Comparison of ENCODE assay signal across 12 cellular contexts in the genomic region with DNA sequence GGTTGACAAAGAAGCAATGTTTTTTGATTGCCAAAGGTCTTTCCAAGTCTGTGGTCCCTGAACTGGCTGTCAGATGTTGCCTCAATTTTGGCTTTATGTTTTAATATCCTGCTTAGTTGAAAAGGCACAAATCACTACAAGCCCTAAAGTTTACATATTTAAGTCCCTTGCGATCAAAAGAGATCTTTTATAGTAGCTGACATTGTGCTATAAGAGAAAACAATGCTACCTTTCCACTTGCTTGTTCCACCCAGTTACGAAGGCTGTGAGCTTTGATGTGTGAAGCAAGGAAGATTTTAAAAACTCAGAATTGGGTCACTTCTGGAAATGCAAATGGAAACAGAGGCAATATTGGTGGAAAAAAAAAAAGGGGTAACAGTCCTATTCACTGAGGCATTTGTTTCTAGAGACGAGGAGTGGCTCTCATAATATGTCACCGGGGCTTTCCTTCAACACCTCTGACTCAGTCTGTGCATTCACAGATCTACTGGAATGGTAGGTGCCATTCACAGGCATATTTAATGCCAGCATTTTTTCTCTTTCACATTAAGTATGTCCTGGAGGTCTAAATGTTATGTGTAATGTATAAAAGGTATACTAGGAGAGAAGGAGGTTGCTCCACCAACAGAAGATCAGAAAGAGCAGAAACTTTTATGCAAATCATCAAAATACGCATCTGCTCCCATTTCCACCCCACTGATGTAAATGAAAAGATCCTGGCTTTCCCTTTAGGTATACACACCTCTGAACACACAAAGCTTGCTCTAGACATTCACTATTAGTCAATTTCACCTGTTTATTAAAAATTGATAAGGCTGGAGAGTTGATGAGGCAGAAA.
A peak's percentile ranks its signal among the peaks of the same experiment; 100 is the strongest.
DNase-seq lines count a peak whose midpoint lies in the region; ATAC-seq and TF ChIP-seq lines count a peak whose summit lies in the region.
"Had no signal": no experiment of that assay in that cellular context is flagged by ENCODE, and none has a peak within 500 bp of the region (broad histone marks: within the 10 kb centered on the region; RNA-seq: fewer than 3 reads in every experiment).

No MANE protein-coding gene starts in this region.

- TF ChIP-seq CTCF in osteocyte (IDR thresholded peaks at IDR 0.05): no peak
- no peak for TF ChIP-seq CTCF in dorsolateral prefrontal cortex (IDR thresholded peaks at IDR 0.05 in 54 of 56, conservative IDR thresholded peaks at IDR 0.05 in 2 of 56; ENCODE audit: low read depth in 1 of 56, partially characterized antibody in 56 of 56)

- peak overlapping the region; percentile 31 to 50 for H3K4me3 Mint-ChIP-seq in stimulated activated naive CD8-positive, alpha-beta T cell treated with anti-CD3 and anti-CD28 coated beads, Interleukin-15, amount 100 ng/mL, for 72 hours
- no peak overlapping the region for H3K4me3 Mint-ChIP-seq in osteocyte (ENCODE audit: unreplicated experiment)

- no peak overlapping the region for H3K4me3 ChIP-seq in dorsolateral prefrontal cortex
- H3K4me3 ChIP-seq: GM23248 had no signal

- H3K27me3 Mint-ChIP-seq in stimulated activated naive CD8-positive, alpha-beta T cell treated with anti-CD3 and anti-CD28 coated beads, Interleukin-15, amount 100 ng/mL, for 72 hours: peaks cover 8% of the 10 kb centered on the region
- peaks cover 4% of the 10 kb centered on the region for H3K27me3 Mint-ChIP-seq in osteocyte (ENCODE audit: unreplicated experiment)

- no peaks in the 10 kb centered on the region for H3K9me3 Mint-ChIP-seq in stimulated activated naive CD8-positive, alpha-beta T cell treated with anti-CD3 and anti-CD28 coated beads, Interleukin-15, amount 100 ng/mL, for 72 hours
- no peaks in the 10 kb centered on the region for H3K9me3 Mint-ChIP-seq in osteocyte (ENCODE audit: unreplicated experiment)

- peak; percentile 15 for DNase-seq in activated naive CD4-positive, alpha-beta T cell treated with Interleukin-2 at 50 U/mL for 16 hours
- DNase-seq in activated naive CD4-positive, alpha-beta T cell (lab: John Stamatoyannopoulos, UW): no peak
- DNase-seq in SW480 (ENCODE audit: low spot score) (peak; percentile 19), osteocyte (ENCODE audit: extremely low spot score, unreplicated experiment) (no peak), NCI-H187 treated with DMSO at 0.1 percent for 48 hours (lab: John Stamatoyannopoulos, UW) (no peak), dorsolateral prefrontal cortex (no peak)
- DNase-seq in stimulated activated naive CD8-positive, alpha-beta T cell treated with anti-CD3 and anti-CD28 coated beads, Interleukin-15, amount 100 ng/mL, for 72 hours: peak in 1 of 2 donors; percentile 37
- DNase-seq: glutamatergic neuron, GM23248, SW 1271 had no signal

- H3K27ac ChIP-seq in dorsolateral prefrontal cortex: no peak overlapping the region
- H3K27ac ChIP-seq: GM23248, neutrophil had no signal

- peaks cover 0 to 6% (median 0%) of the 10 kb centered on the region in 45 donors for H3K27me3 ChIP-seq in dorsolateral prefrontal cortex
- H3K27me3 ChIP-seq: neutrophil had no signal

- peaks cover 16% of the 10 kb centered on the region for H3K4me1 Mint-ChIP-seq in stimulated activated naive CD8-positive, alpha-beta T cell treated with anti-CD3 and anti-CD28 coated beads, Interleukin-15, amount 100 ng/mL, for 72 hours
- peaks cover 16% of the 10 kb centered on the region for H3K4me1 Mint-ChIP-seq in osteocyte (ENCODE audit: unreplicated experiment)

- peak overlapping the region in 1 of 2 donors; percentile 3 for H3K27ac Mint-ChIP-seq in stimulated activated naive CD8-positive, alpha-beta T cell treated with anti-CD3 and anti-CD28 coated beads, Interleukin-15, amount 100 ng/mL, for 72 hours
- no peak overlapping the region for H3K27ac Mint-ChIP-seq in osteocyte (ENCODE audit: unreplicated experiment)

- intact Hi-C loops in dorsolateral prefrontal cortex (cut with DNase I): no loop called here

- H3K36me3 Mint-ChIP-seq in osteocyte (ENCODE audit: unreplicated experiment): no peaks in the 10 kb centered on the region

- ATAC-seq in HG02763 (IDR thresholded peaks at IDR 0.05; ENCODE audit: unreplicated experiment): peak; percentile 85
- ATAC-seq in stimulated activated naive CD8-positive, alpha-beta T cell treated with anti-CD3 and anti-CD28 coated beads, Interleukin-15, amount 100 ng/mL, for 72 hours: peak; percentile 100

Comparison
In these comparisons a context has a peak if more than half of its experiments do, and no peak if none do; other contexts are left out.
1. DNase-seq: peak in activated naive CD4-positive, alpha-beta T cell treated with Interleukin-2 at 50 U/mL for 16 hours (single experiment) and SW480 (single experiment); none in activated naive CD4-positive, alpha-beta T cell (0 of 4), osteocyte (single experiment), NCI-H187 treated with DMSO at 0.1 percent for 48 hours (single experiment) and dorsolateral prefrontal cortex (0 of 10).